In the genomic region with DNA sequence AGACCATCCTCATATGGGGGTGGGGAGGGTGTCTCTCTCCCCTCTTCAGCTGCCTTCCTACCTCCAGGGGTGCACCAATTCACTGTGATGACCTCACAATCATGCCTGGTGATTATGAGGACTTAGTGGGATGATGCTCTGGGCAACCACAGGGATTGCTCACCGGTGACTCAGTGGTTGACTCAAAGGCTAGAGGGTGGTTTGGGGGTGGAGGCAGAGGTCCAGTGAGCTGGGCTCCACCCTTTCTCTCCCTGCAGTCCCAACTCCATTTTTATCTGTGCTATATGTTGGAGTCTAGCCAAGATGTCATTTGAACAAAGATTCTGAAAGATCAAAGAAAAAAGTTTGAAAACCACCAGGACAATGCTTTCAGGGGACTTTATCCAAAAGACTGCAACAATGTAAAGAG, we compare ENCODE assay signal across 9 cellular contexts.
DNase-seq lines count a peak whose midpoint lies in the region; ATAC-seq and TF ChIP-seq lines count a peak whose summit lies in the region.
"Had no signal": no experiment of that assay in that cellular context is flagged by ENCODE, and none has a peak within 500 bp of the region (broad histone marks: within the 10 kb centered on the region; RNA-seq: fewer than 3 reads in every experiment).

No MANE protein-coding gene starts in this region.

- DNase-seq in Daoy (ENCODE audit: low read depth) (peak; percentile 98), MG63 (peak; percentile 97), colonic mucosa (peak; percentile 30), psoas muscle (peak; percentile 71 to 76), HuH-7 (ENCODE audit: low spot score) (no peak), SKM-1 (lab: John Stamatoyannopoulos, UW; ENCODE audit: unreplicated experiment) (no peak)
- no peak for DNase-seq in activated CD8-positive, alpha-beta memory T cell treated with anti-CD3 and anti-CD28 coated beads for 24 hours
- DNase-seq: stimulated activated naive CD4-positive, alpha-beta T cell had no signal

- 19 to 53% (median 40%) methylated on average over 1 of the region's 1 CpG for WGBS in psoas muscle, 3 donors

- H3K9ac ChIP-seq in colonic mucosa (ENCODE audit: low read depth in 2 of 2, low read length in 2 of 2) = no peak overlapping the region

- H3K27me3 ChIP-seq in MG63 (no peaks in the 10 kb centered on the region), colonic mucosa (no peaks in the 10 kb centered on the region), psoas muscle (ENCODE audit: insufficient read depth in 3 of 3, low read length in 2 of 3) (no peaks in the 10 kb centered on the region)

- H3K9me3 ChIP-seq in MG63 (no peaks in the 10 kb centered on the region), colonic mucosa (no peaks in the 10 kb centered on the region), psoas muscle (no peaks in the 10 kb centered on the region)

- intact Hi-C loops in colonic mucosa (cut with DNase I) (no loop called here), psoas muscle (cut with DNase I) (no loop called here)

- ATAC-seq in psoas muscle (peak; percentile 97 to 99 (median 98)), GM19328 (IDR thresholded peaks at IDR 0.05; ENCODE audit: unreplicated experiment) (no peak)

- H3K36me3 ChIP-seq in MG63 (peaks cover 12% of the 10 kb centered on the region), colonic mucosa (no peaks in the 10 kb centered on the region), psoas muscle (ENCODE audit: insufficient read depth in 1 of 2, low read depth in 1 of 2) (no peaks in the 10 kb centered on the region)

- H3K4me3 ChIP-seq in MG63 (no peak overlapping the region), colonic mucosa (no peak overlapping the region), psoas muscle (no peak overlapping the region)

- H3K27ac ChIP-seq in colonic mucosa (no peak overlapping the region), psoas muscle (no peak overlapping the region)

- H3K4me1 ChIP-seq in colonic mucosa (no peaks in the 10 kb centered on the region), psoas muscle (peaks cover 6% of the 10 kb centered on the region)

- TF ChIP-seq CTCF in colonic mucosa (IDR thresholded peaks at IDR 0.05) (no peak), psoas muscle (IDR thresholded peaks at IDR 0.05) (no peak)

Comparison
In these comparisons a context has a peak if more than half of its experiments do, and no peak if none do; other contexts are left out.
1. DNase-seq: peak in Daoy (single experiment), MG63 (single experiment), colonic mucosa (single experiment) and psoas muscle (2 of 2); none in HuH-7 (single experiment), SKM-1 (single experiment) and activated CD8-positive, alpha-beta memory T cell treated with anti-CD3 and anti-CD28 coated beads for 24 hours (single experiment).